In the genomic region with DNA sequence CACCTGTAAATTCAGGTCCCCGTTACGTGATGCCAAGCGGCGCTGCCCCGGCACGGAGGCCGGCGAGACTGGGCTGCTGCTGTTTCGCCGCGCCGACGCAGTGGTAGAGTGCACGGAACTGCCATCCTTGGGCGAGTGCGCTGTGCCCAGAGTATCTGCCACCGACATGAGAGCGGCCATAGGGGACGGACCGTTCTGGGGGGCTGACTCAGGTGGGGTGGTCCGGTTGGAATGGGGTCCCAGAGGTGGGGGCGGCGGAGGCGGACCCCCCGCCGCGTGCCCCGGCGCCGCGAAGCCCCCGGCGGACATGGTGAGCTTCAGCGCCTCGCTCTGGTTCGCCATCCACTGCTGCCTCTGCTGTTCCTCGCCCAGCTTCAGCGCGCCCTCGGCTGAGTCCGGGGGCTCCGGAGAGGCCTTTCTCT, we compare ENCODE assay signal across 8 cellular contexts. TPM values are rescaled to one million over a fixed set of nuclear protein-coding genes. Genes with fewer than 3 reads are reported as not detected.
DNase-seq lines count a peak whose midpoint lies in the region; ATAC-seq, FAIRE-seq and TF ChIP-seq lines count a peak whose summit lies in the region.

No MANE protein-coding gene starts in this region.

- POLR2A ChIA-PET in RWPE1 (lab: Yijun Ruan, JAX; ENCODE audit: low non-redundant PET): no interaction called here

- H3K4me1 ChIP-seq in psoas muscle (peaks cover 57% of the 10 kb centered on the region), SJCRH30 (peaks cover 4% of the 10 kb centered on the region; the same call in 1 of the 2 replicates)

- H3K27me3 ChIP-seq in psoas muscle (ENCODE audit: insufficient read depth in 3 of 3, low read length in 2 of 3) (no peaks in the 10 kb centered on the region), SJCRH30 (no peaks in the 10 kb centered on the region)

- 17 to 19% (median 18%) methylated on average over 29 to 42 of the region's 42 CpGs for WGBS in psoas muscle, 3 donors

- peak overlapping the region; percentile 94 for H3K4me3 ChIP-seq in fibroblast of pulmonary artery (replicated peaks; ENCODE audit: low read depth, low read length)
- H3K4me3 ChIP-seq in psoas muscle: peak overlapping the region; percentile 91
- H3K4me3 ChIP-seq in SJCRH30: no peak overlapping the region

- TF ChIP-seq CTCF in RWPE1 (conservative IDR thresholded peaks at IDR 0.05; ENCODE audit: low read depth) (no peak), fibroblast of pulmonary artery (IDR thresholded peaks at IDR 0.05; ENCODE audit: low read length, missing control alignments) (no peak), psoas muscle (IDR thresholded peaks at IDR 0.05) (no peak)

- ATAC-seq in psoas muscle (no peak), GM19397 (IDR thresholded peaks at IDR 0.05; ENCODE audit: unreplicated experiment) (no peak)

- CTCF ChIA-PET in RWPE1 (lab: Yijun Ruan, JAX): interaction anchor here (2.9 kb wide), 1 partner anchor 44 kb away, joined by 20 read pairs; no protein-coding TSS in a partner anchor

- H3K27ac ChIP-seq in RWPE1 (peak overlapping the region; percentile 99), psoas muscle (peak overlapping the region; percentile 100), SJCRH30 (no peak overlapping the region)

- FAIRE-seq in H54 (lab: Jason Lieb, UNC): no peak

- H3K9me3 ChIP-seq in psoas muscle (no peaks in the 10 kb centered on the region), SJCRH30 (replicated peaks) (no peaks in the 10 kb centered on the region)

- intact Hi-C loops in psoas muscle (cut with DNase I): loop anchor here (2.0 to 10.0 kb wide), 4 partner anchors 42 to 111 kb away; no protein-coding TSS in a partner anchor

- DNase-seq in ELR (ENCODE audit: low read depth) (peak; percentile 61), RWPE1 (ENCODE audit: low spot score) (no peak), fibroblast of pulmonary artery (ENCODE audit: low read depth) (no peak), psoas muscle (peak in 1 of 2 donors; percentile 41), SIG-M5 (lab: John Stamatoyannopoulos, UW) (no peak), H54 (ENCODE audit: insufficient read length, low spot score) (no peak), SJCRH30 (no peak)

- H3K36me3 ChIP-seq in psoas muscle (ENCODE audit: insufficient read depth in 1 of 2, low read depth in 1 of 2): peaks cover 0 to 20% of the 10 kb centered on the region in 2 donors
- 0 out of 2 replicates have a peak, but pooled peaks cover 2% of the 10 kb centered on the region for H3K36me3 ChIP-seq in SJCRH30

- no peak for TF ChIP-seq POLR2A in H54 (IDR thresholded peaks at IDR 0.05; ENCODE audit: low read depth, low read length)

RNA-seq across cellular contexts. Expression of gene IRF2BPL, which starts 2.8 kb away (rescaled TPM):
- total RNA-seq in psoas muscle: 10 to 100 TPM in 3 of 4 donors, 1 to 10 TPM in 1; 9.7 to 26.3 (median 21.7) TPM
- polyA plus RNA-seq in psoas muscle: 1 to 10 TPM; 3.8 to 9.5 (median 4.4) TPM
- total RNA-seq in SJCRH30 (2014; rRNA removed; shearing (Covaris generic)): 21.7 and 23.5 TPM in 2 replicates
